In the genomic region with DNA sequence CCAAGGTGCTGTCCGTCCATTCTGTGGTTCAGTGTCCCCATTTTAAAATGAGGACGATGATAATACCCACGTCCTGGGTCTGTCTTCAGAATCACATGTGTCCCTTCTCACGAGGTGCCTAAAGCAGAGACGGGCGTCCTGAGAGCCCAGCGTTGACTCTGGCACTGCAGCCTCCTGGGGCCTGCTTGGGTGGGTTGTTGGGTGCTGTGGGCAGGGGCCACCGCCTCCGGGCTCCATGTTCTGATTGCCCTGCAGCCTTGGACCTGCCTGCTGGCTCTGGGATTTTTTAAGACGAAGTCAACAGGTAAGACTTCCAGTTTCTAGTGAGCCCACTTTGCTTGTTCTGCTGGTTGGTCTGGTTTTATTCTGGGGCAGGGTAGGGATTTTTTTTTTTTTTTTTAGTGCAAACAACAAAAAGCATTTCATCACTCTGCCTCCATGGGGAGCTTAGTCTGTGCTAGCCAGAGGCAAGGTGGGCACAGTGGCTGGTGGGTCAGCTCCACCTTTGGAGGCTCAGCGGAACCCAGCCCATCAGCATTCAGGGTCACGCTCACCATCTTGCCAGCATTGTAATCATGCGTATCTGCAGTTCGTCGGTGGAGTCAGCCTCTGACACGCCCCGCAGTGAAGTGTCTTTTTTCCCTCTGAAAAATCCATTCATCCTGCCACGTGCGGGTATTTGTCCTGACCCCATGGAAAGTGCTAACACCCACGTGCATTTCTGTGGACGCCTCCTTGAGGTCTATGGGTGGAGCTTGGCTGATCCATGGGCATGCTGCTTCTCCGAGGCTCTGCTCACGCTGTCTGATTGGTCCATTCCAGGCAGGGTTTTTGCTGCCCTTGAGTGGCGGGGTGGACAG, we compare ENCODE assay signal across 1 cellular context.
TF ChIP-seq lines count a peak whose summit lies in the region.

No MANE protein-coding gene starts in this region.

TF ChIP-seq in H1, 55 proteins besides CTCF, POLR2A, EP300 and RAD21:
- TF ChIP-seq RFX5 (IDR thresholded peaks at IDR 0.05; ENCODE audit: borderline replicate concordance, low read depth, low read length) (no peak), SP1 (IDR thresholded peaks at IDR 0.05; ENCODE audit: low read depth, low read length) (no peak), RBBP5 (IDR thresholded peaks at IDR 0.05; ENCODE audit: borderline replicate concordance, low read depth, low read length) (no peak)
- TF ChIP-seq, protein P1, sequence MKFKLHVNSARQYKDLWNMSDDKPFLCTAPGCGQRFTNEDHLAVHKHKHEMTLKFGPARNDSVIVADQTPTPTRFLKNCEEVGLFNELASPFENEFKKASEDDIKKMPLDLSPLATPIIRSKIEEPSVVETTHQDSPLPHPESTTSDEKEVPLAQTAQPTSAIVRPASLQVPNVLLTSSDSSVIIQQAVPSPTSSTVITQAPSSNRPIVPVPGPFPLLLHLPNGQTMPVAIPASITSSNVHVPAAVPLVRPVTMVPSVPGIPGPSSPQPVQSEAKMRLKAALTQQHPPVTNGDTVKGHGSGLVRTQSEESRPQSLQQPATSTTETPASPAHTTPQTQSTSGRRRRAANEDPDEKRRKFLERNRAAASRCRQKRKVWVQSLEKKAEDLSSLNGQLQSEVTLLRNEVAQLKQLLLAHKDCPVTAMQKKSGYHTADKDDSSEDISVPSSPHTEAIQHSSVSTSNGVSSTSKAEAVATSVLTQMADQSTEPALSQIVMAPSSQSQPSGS (IDR thresholded peaks at IDR 0.05; ENCODE audit: low read length): no peak
- TF ChIP-seq, protein P2, sequence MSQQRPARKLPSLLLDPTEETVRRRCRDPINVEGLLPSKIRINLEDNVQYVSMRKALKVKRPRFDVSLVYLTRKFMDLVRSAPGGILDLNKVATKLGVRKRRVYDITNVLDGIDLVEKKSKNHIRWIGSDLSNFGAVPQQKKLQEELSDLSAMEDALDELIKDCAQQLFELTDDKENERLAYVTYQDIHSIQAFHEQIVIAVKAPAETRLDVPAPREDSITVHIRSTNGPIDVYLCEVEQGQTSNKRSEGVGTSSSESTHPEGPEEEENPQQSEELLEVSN (IDR thresholded peaks at IDR 0.05): no peak
